25 cellular contexts compared by ENCODE assay signal in genomic region chr3:140163159-140163763, GRCh38.
"Had no signal": no experiment of that assay in that cellular context is flagged by ENCODE, and none has a peak within 500 bp of the region (broad histone marks: within the 10 kb centered on the region; RNA-seq: fewer than 3 reads in every experiment).

No MANE protein-coding gene starts in this region.

- ATAC-seq: gastrocnemius medialis, heart right ventricle, left cardiac atrium, left lung, left ventricle myocardium superior, lower lobe of right lung, mucosa of descending colon had no signal

- H3K36me3 ChIP-seq: colonic mucosa, esophagus squamous epithelium, gastrocnemius medialis, heart right ventricle, left lung, lower lobe of right lung had no signal

- H3K27me3 ChIP-seq: colonic mucosa, dorsolateral prefrontal cortex, esophagus squamous epithelium, gastrocnemius medialis, heart right ventricle, left lung had no signal

- DNase-seq: colonic mucosa; cortex of kidney; dermis blood vessel endothelial cell; dorsolateral prefrontal cortex; effector CD4-positive, alpha-beta T cell; effector memory CD4-positive, alpha-beta T cell; esophagus squamous epithelium; foreskin fibroblast; foreskin melanocyte; gastrocnemius medialis; glutamatergic neuron; head of caudate nucleus; heart right ventricle; hippocampal formation; left cardiac atrium; left lung; left ventricle myocardium superior; lower lobe of right lung; mesenchymal stem cell; mucosa of descending colon; naive B cell had no signal

- H3K36me3 Mint-ChIP-seq: mesothelial cell of epicardium, naive B cell had no signal

- FAIRE-seq: endothelial cell of umbilical vein, islet of Langerhans, keratinocyte had no signal

- H3K9me3 ChIP-seq: colonic mucosa, esophagus squamous epithelium, gastrocnemius medialis, left lung, mucosa of descending colon had no signal

- H3K4me3 Mint-ChIP-seq: mesothelial cell of epicardium, naive B cell had no signal

- H3K27ac ChIP-seq: colonic mucosa, dorsolateral prefrontal cortex, esophagus squamous epithelium, gastrocnemius medialis, heart right ventricle, left lung, lower lobe of right lung had no signal

- H3K4me1 ChIP-seq: colonic mucosa, esophagus squamous epithelium, gastrocnemius medialis, left lung, lower lobe of right lung had no signal

- H3K4me1 Mint-ChIP-seq: naive B cell had no signal

- H3K27ac Mint-ChIP-seq: mesothelial cell of epicardium, naive B cell had no signal

- H3K4me3 ChIP-seq: colonic mucosa, dorsolateral prefrontal cortex, esophagus squamous epithelium, gastrocnemius medialis, heart right ventricle, left lung, lower lobe of right lung, mucosa of descending colon had no signal
